2 cellular contexts compared by ENCODE assay signal in genomic region chrX:12994321-12994720, GRCh38.
TF ChIP-seq lines count a peak whose summit lies in the region.

No MANE protein-coding gene starts in this region.

TF ChIP-seq in A549, 52 proteins besides CTCF, POLR2A, EP300 and RAD21:
- no peak for TF ChIP-seq JUNB (IDR thresholded peaks at IDR 0.05)
- TF ChIP-seq USF2 (IDR thresholded peaks at IDR 0.05), result 0 out of 2 replicates have a peak, but pooled peaks have one; percentile 15

TF ChIP-seq in endothelial cell of umbilical vein, 7 proteins besides CTCF, POLR2A, EP300 and RAD21:
- TF ChIP-seq EZH2 (IDR thresholded peaks at IDR 0.05; ENCODE audit: borderline replicate concordance, low read depth, low read length, severe bottlenecking) (no peak), FOS (IDR thresholded peaks at IDR 0.05; ENCODE audit: borderline replicate concordance, insufficient read depth, low read length) (no peak), GATA2 (IDR thresholded peaks at IDR 0.05; ENCODE audit: insufficient read depth, insufficient read length, low read depth, low read length) (no peak), JUN (IDR thresholded peaks at IDR 0.05; ENCODE audit: borderline replicate concordance, insufficient read depth, insufficient read length, low read depth) (no peak), MAX (IDR thresholded peaks at IDR 0.05; ENCODE audit: insufficient read depth, insufficient read length) (no peak), MYC (IDR thresholded peaks at IDR 0.05; ENCODE audit: low read depth, low read length) (no peak), POLR2AphosphoS5 (IDR thresholded peaks at IDR 0.05; ENCODE audit: insufficient read depth, low read depth, low read length) (no peak)
